Comparison of ENCODE assay signal across 11 cellular contexts in the genomic region with DNA sequence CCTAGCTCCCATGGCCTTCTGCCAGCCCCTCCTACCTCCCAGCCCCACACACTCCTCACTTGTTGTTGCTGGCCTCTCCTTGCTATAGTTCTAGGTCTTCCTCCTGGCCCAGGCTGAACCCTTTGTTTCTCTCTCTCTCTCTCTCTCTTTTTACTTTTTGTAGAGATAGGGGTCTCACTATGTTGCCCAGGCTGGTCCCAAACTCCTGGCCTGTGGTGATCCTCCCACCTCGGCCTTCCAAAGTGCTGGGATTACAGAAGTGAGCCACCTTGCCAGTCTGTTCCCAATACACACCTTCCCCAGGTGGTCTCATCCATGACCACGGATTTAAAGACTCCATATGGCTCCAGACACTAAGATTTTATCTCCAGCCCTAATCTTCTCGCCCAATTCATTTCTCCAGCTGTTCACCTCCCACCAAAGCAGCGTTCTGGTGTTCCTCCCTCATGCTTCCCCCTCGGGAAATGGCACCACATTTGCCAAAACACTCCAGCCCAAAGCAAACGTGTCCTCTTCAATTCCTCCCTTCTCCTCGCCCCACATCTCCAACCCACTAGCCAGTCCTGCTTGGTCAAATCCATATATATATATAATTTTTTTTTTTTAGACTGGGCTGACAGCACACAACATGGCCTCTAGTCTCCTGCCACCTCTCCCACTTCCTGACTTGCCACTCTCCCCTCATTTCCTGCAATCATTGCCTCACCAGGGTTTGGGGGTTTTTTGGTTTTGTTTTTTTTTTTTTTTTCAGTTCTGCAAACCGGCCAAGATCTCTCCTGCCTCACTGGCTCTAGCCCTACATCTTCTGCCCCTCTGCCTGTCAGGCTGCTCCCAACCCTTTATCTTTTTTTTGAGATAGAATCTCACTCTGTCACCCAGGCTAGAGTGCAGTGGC.
DNase-seq lines count a peak whose midpoint lies in the region; ATAC-seq, FAIRE-seq and TF ChIP-seq lines count a peak whose summit lies in the region.
"Had no signal": no experiment of that assay in that cellular context is flagged by ENCODE, and none has a peak within 500 bp of the region (broad histone marks: within the 10 kb centered on the region; RNA-seq: fewer than 3 reads in every experiment).

No MANE protein-coding gene starts in this region.

- H3K4me1 ChIP-seq in BLaER1 (peaks cover 42% of the 10 kb centered on the region), HepG2 (ENCODE audit: insufficient read depth, low read length) (peaks cover 30% of the 10 kb centered on the region)

- H3K4me3 ChIP-seq in BLaER1: no peak overlapping the region
- H3K4me3 ChIP-seq in HepG2 (replicated peaks in 1 of 3; ENCODE audit: insufficient read depth in 1 of 3, low read depth in 2 of 3, low read length in 3 of 3): no peak overlapping the region

- in situ Hi-C loops in HepG2 (cut with HindIII; ENCODE audit: extremely low pct_ligation_motif_present, low pct_unique_long_range_greater_than_20kb): no loop called here

- no peaks in the 10 kb centered on the region for H3K9me3 Mint-ChIP-seq in activated T-helper 1 cell treated with anti-CD3 and anti-CD28 coated beads, Interleukin-12 subunit alpha, Interleukin-12 subunit beta, Interleukin-2, Interleukin-4 antibody, amounts not matched to agents 30 ng/mL and 10 ng/mL and 1 ng/mL, durations not matched to agents 14 hours and 24 hours and 36 hours

- H3K27ac Mint-ChIP-seq in activated T-helper 1 cell treated with anti-CD3 and anti-CD28 coated beads, Interleukin-12 subunit alpha, Interleukin-12 subunit beta, Interleukin-2, Interleukin-4 antibody, amounts not matched to agents 30 ng/mL and 10 ng/mL and 1 ng/mL, durations not matched to agents 14 hours and 24 hours and 36 hours: peak overlapping the region; percentile 47

- H3K36me3 ChIP-seq in BLaER1 (no peaks in the 10 kb centered on the region), KOPT-K1 (ENCODE audit: insufficient read depth, low read length) (no peaks in the 10 kb centered on the region), HepG2 (replicated peaks in 1 of 2; ENCODE audit: control insufficient read depth in 1 of 2, insufficient read depth in 2 of 2, low read length in 2 of 2) (no peaks in the 10 kb centered on the region)

- peaks cover 25% of the 10 kb centered on the region for H3K27me3 ChIP-seq in BLaER1
- peaks cover 14 to 67% of the 10 kb centered on the region in 2 experiments for H3K27me3 ChIP-seq in HepG2 (ENCODE audit: control insufficient read depth in 1 of 2, insufficient read depth in 2 of 2, low read length in 2 of 2)

- no peaks in the 10 kb centered on the region for H3K79me2 ChIP-seq in HepG2 (ENCODE audit: insufficient read depth, low read length)

- no peaks in the 10 kb centered on the region for H4K20me1 ChIP-seq in BLaER1
- no peaks in the 10 kb centered on the region for H4K20me1 ChIP-seq in HepG2 (ENCODE audit: insufficient read depth, low read length)

- H3K9me3 ChIP-seq in BLaER1 (no peaks in the 10 kb centered on the region), KOPT-K1 (ENCODE audit: insufficient read depth, low read length, poor library complexity, severe bottlenecking) (no peaks in the 10 kb centered on the region), HepG2 (ENCODE audit: low read length) (no peaks in the 10 kb centered on the region)

- no TSS peak for BruUV-seq in HepG2 (replicated peaks; lab: Mats Ljungman, UMichigan)

- H3K4me1 Mint-ChIP-seq in activated T-helper 1 cell treated with anti-CD3 and anti-CD28 coated beads, Interleukin-12 subunit alpha, Interleukin-12 subunit beta, Interleukin-2, Interleukin-4 antibody, amounts not matched to agents 30 ng/mL and 10 ng/mL and 1 ng/mL, durations not matched to agents 14 hours and 24 hours and 36 hours (ENCODE audit: low read depth): peaks cover 34% of the 10 kb centered on the region

- peak; percentile 25 for DNase-seq in activated T-helper 1 cell treated with anti-CD3 and anti-CD28 coated beads, Interleukin-12 subunit alpha, Interleukin-12 subunit beta, Interleukin-2, Interleukin-4 antibody, amounts not matched to agents 30 ng/mL and 10 ng/mL and 1 ng/mL, durations not matched to agents 14 hours and 24 hours and 36 hours (ENCODE audit: low spot score)
- DNase-seq in HCEC 1CT: no peak
- no peak for DNase-seq in HepG2 (ENCODE audit: low spot score)
- DNase-seq: NCI-H510A treated with DMSO at 0.1 percent for 48 hours; stimulated activated CD4-positive, alpha-beta T cell treated with anti-CD3 and anti-CD28 coated beads, Interleukin-2, amount 100 ng/mL, for 48 hours had no signal

- POLR2A ChIA-PET in HepG2 (lab: Yijun Ruan, JAX): no interaction called here

- TF ChIP-seq EP300 in HepG2 (IDR thresholded peaks at IDR 0.05; ENCODE audit: low read depth in 2 of 2, low read length in 2 of 2): no peak
- no peak for TF ChIP-seq EP300 in HepG2 (CRISPR knock-in tag; IDR thresholded peaks at IDR 0.05; ENCODE audit: borderline replicate concordance)

- intact Hi-C loops in activated T-helper 1 cell treated with anti-CD3 and anti-CD28 coated beads, Interleukin-12 subunit alpha, Interleukin-12 subunit beta, Interleukin-2, Interleukin-4 antibody, amounts not matched to agents 30 ng/mL and 10 ng/mL and 1 ng/mL, durations not matched to agents 14 hours and 24 hours and 36 hours (cut with micrococcal nuclease): loop anchor here (2.0 kb wide), 1 partner anchor 15 kb away; no protein-coding TSS in a partner anchor
- intact Hi-C loops in HepG2 (cut with micrococcal nuclease; ENCODE audit: unreplicated experiment): no loop called here

- ATAC-seq in GM18861 (IDR thresholded peaks at IDR 0.05; ENCODE audit: unreplicated experiment) (peak; percentile 57), GM19397 (IDR thresholded peaks at IDR 0.05; ENCODE audit: unreplicated experiment) (no peak), HepG2 (no peak), HG03280 (IDR thresholded peaks at IDR 0.05; ENCODE audit: unreplicated experiment) (no peak)

- TF ChIP-seq RAD21 in HepG2 (CRISPR knock-in tag; IDR thresholded peaks at IDR 0.05): no peak

- no peak overlapping the region for H2AFZ ChIP-seq in HepG2 (ENCODE audit: low read length)

- CTCF ChIA-PET in HepG2 (lab: Yijun Ruan, JAX; ENCODE audit: low intra/inter-chr PET ratio, low total read pairs): no interaction called here

- H3K4me2 ChIP-seq in BLaER1 (peak overlapping the region; percentile 68), HepG2 (ENCODE audit: low read depth, low read length) (no peak overlapping the region)

- TF ChIP-seq CTCF in HepG2 (CRISPR knock-in tag; IDR thresholded peaks at IDR 0.05): no peak

- H3K27ac ChIP-seq in BLaER1 (0 out of 2 replicates have a peak overlapping the region, but pooled peaks have one; percentile 10), KOPT-K1 (ENCODE audit: low read depth, low read length, poor library complexity, severe bottlenecking) (peak overlapping the region; percentile 43), HepG2 (ENCODE audit: extremely low read length, insufficient read depth, low read length) (no peak overlapping the region)
- H3K27ac ChIP-seq: VCaP had no signal

- no peak for FAIRE-seq in HepG2 (lab: Jason Lieb, UNC)

- peaks cover 40% of the 10 kb centered on the region for H3K27me3 Mint-ChIP-seq in activated T-helper 1 cell treated with anti-CD3 and anti-CD28 coated beads, Interleukin-12 subunit alpha, Interleukin-12 subunit beta, Interleukin-2, Interleukin-4 antibody, amounts not matched to agents 30 ng/mL and 10 ng/mL and 1 ng/mL, durations not matched to agents 14 hours and 24 hours and 36 hours (ENCODE audit: insufficient read depth)

- WGBS in HepG2 (ENCODE audit: low lambda C conversion rate): 12% methylated on average over 8 of the region's 8 CpGs

- H3K4me3 Mint-ChIP-seq in activated T-helper 1 cell treated with anti-CD3 and anti-CD28 coated beads, Interleukin-12 subunit alpha, Interleukin-12 subunit beta, Interleukin-2, Interleukin-4 antibody, amounts not matched to agents 30 ng/mL and 10 ng/mL and 1 ng/mL, durations not matched to agents 14 hours and 24 hours and 36 hours: peak overlapping the region; percentile 35

- no peaks in the 10 kb centered on the region for H3K36me3 Mint-ChIP-seq in activated T-helper 1 cell treated with anti-CD3 and anti-CD28 coated beads, Interleukin-12 subunit alpha, Interleukin-12 subunit beta, Interleukin-2, Interleukin-4 antibody, amounts not matched to agents 30 ng/mL and 10 ng/mL and 1 ng/mL, durations not matched to agents 14 hours and 24 hours and 36 hours (ENCODE audit: low read depth)

- TF ChIP-seq POLR2A in HepG2 (IDR thresholded peaks at IDR 0.05; ENCODE audit: insufficient read depth in 1 of 2, low read depth in 2 of 2, low read length in 2 of 2): no peak

- no peak overlapping the region for H3K9ac ChIP-seq in BLaER1
- no peak overlapping the region for H3K9ac ChIP-seq in HepG2 (ENCODE audit: insufficient read depth, low read depth, low read length)

TF ChIP-seq in HepG2, 621 proteins besides CTCF, POLR2A, EP300 and RAD21:
- no peak for TF ChIP-seq ZNF790 (CRISPR knock-in tag; IDR thresholded peaks at IDR 0.05; ENCODE audit: borderline replicate concordance)
- no peak for TF ChIP-seq ZNF317 (CRISPR knock-in tag; IDR thresholded peaks at IDR 0.05)
- no peak for TF ChIP-seq PLRG1 (conservative IDR thresholded peaks at IDR 0.05)
- TF ChIP-seq ZNF570 (CRISPR knock-in tag; IDR thresholded peaks at IDR 0.05; ENCODE audit: borderline replicate concordance): no peak
- TF ChIP-seq SMARCC2 (IDR thresholded peaks at IDR 0.05): no peak
- TF ChIP-seq ZBTB8A (CRISPR knock-in tag; IDR thresholded peaks at IDR 0.05; ENCODE audit: borderline replicate concordance, low read depth): no peak
- no peak for TF ChIP-seq SNRNP70 (IDR thresholded peaks at IDR 0.05; ENCODE audit: low read depth, low read length)
- TF ChIP-seq ZNF432 (CRISPR knock-in tag; IDR thresholded peaks at IDR 0.05; ENCODE audit: borderline replicate concordance): no peak
- no peak for TF ChIP-seq MXI1 (IDR thresholded peaks at IDR 0.05; ENCODE audit: borderline replicate concordance, low read depth, low read length)
- TF ChIP-seq ELF4 (CRISPR knock-in tag; IDR thresholded peaks at IDR 0.05; ENCODE audit: borderline replicate concordance): no peak
- TF ChIP-seq NKX3-1 (CRISPR knock-in tag; IDR thresholded peaks at IDR 0.05): no peak
- TF ChIP-seq EEA1 (CRISPR knock-in tag; IDR thresholded peaks at IDR 0.05; ENCODE audit: borderline replicate concordance): no peak
